8 cellular contexts compared by ENCODE assay signal in the genomic region with DNA sequence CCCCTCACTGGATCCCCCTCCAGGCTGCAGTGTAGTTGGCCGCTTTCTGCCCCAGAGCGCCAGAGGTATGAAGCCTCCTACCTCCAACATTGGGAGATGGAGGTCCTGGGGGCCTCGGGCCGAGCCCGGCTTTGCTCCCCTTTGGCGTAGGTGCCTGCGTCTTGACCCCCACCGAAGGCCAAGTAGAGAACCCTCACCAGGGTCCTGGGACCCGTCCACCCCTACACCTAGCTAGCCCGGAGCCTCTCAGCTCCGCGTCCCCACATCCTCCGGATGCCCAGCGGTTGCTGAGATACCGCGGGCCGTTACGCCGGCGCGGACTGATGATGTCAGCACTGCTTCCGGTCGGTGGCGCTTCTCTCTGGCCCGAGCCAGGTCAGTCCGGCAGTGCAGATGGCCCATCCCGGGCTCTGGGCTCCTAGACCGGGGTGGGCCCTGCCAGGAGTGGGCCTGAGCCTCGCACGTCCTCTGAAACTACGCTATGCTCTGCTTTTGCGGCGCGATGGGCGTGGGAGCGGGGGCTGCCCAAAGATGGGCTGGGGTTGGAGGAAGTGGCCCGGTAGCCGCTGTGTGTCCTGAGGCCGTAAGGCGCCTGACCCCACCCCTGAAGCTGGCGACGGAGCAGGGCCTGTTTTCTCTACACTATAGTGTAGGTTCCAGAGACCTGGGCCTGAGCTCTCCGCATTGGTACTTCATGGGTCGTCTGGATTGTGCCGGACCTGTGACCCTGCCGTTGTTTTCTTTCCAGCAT. TPM values are rescaled to one million over a fixed set of nuclear protein-coding genes. Genes with fewer than 3 reads are reported as not detected.
DNase-seq lines count a peak whose midpoint lies in the region; ATAC-seq and TF ChIP-seq lines count a peak whose summit lies in the region.

A gene (minus strand): TSS at position 297 of the 751 bp plus-strand sequence. CDS start 1,871 bp downstream, outside the sequence.
A gene with protein sequence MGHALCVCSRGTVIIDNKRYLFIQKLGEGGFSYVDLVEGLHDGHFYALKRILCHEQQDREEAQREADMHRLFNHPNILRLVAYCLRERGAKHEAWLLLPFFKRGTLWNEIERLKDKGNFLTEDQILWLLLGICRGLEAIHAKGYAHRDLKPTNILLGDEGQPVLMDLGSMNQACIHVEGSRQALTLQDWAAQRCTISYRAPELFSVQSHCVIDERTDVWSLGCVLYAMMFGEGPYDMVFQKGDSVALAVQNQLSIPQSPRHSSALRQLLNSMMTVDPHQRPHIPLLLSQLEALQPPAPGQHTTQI (plus strand): TSS at position 332 of the 751 bp plus-strand sequence. CDS start 521 bp downstream, outside the sequence.

- CTCF ChIA-PET in activated CD8-positive, alpha-beta T cell treated with anti-CD3 and anti-CD28 coated beads for 36 hours (lab: Charles Lee), result interaction anchor here (0.8 to 3.0 kb wide), 14 partner anchors 8 to 85 kb away, joined by 3 to 24 read pairs (median 4); a partner anchor contains a TSS

- H3K4me3 ChIP-seq in CD4-positive, CD25-positive, alpha-beta regulatory T cell (ENCODE audit: low read depth, low read length), result peak within 1 kb of the TSS; percentile 84

- no peaks in the 10 kb centered on the region for H3K9me3 Mint-ChIP-seq in CD4-positive, CD25-positive, alpha-beta regulatory T cell
- H3K9me3 Mint-ChIP-seq in activated CD8-positive, alpha-beta T cell treated with anti-CD3 and anti-CD28 coated beads for 36 hours, result no peaks in the 10 kb centered on the region

- peaks cover 23% of the 10 kb centered on the region for H3K36me3 Mint-ChIP-seq in CD4-positive, CD25-positive, alpha-beta regulatory T cell
- H3K36me3 Mint-ChIP-seq in activated CD8-positive, alpha-beta T cell treated with anti-CD3 and anti-CD28 coated beads for 36 hours (ENCODE audit: low read depth), result peaks cover 35% of the 10 kb centered on the region

- no peak for TF ChIP-seq CTCF in activated CD8-positive, alpha-beta T cell treated with anti-CD3 and anti-CD28 coated beads for 36 hours (IDR thresholded peaks at IDR 0.05)

- DNase-seq in CD4-positive, CD25-positive, alpha-beta regulatory T cell, result peak; percentile 78 to 93 (median 87)
- DNase-seq in NCI-H82 (lab: John Stamatoyannopoulos, UW) (peak; percentile 94), medulla oblongata (ENCODE audit: extremely low spot score) (peak; percentile 93)
- DNase-seq in activated CD8-positive, alpha-beta T cell treated with anti-CD3 and anti-CD28 coated beads for 36 hours, result peak; percentile 93
- peak; percentile 82 for DNase-seq in effector CD4-positive, alpha-beta T cell
- peak; percentile 75 to 88 (median 76) for DNase-seq in stimulated activated CD4-positive, alpha-beta T cell treated with anti-CD3 and anti-CD28 coated beads, TNF-alpha, amount 100 ng/mL, for 4 hours (ENCODE audit: low read depth in 3 of 3)

- H3K4me1 Mint-ChIP-seq in CD4-positive, CD25-positive, alpha-beta regulatory T cell, result peaks cover 26 to 61% (median 41%) of the 10 kb centered on the region in 4 donors
- H3K4me1 Mint-ChIP-seq in activated CD8-positive, alpha-beta T cell treated with anti-CD3 and anti-CD28 coated beads for 36 hours (ENCODE audit: low read depth), result peaks cover 61% of the 10 kb centered on the region

- ATAC-seq in CD4-positive, CD25-positive, alpha-beta regulatory T cell (ENCODE audit: low read depth in 2 of 2), result peak; percentile 77
- ATAC-seq in GM19328 (IDR thresholded peaks at IDR 0.05; ENCODE audit: unreplicated experiment) (peak; percentile 76), HG03460 (IDR thresholded peaks at IDR 0.05; ENCODE audit: unreplicated experiment) (peak; percentile 47)
- peak; percentile 58 for ATAC-seq in activated CD8-positive, alpha-beta T cell treated with anti-CD3 and anti-CD28 coated beads for 36 hours

- intact Hi-C loops in activated CD8-positive, alpha-beta T cell treated with anti-CD3 and anti-CD28 coated beads for 36 hours (cut with micrococcal nuclease), result loop anchor here (5.0 kb wide), 1 partner anchor 52 kb away; no protein-coding TSS in a partner anchor

- H3K27ac Mint-ChIP-seq in CD4-positive, CD25-positive, alpha-beta regulatory T cell, result peak within 1 kb of the TSS; percentile 96 to 98 (median 96)
- peak within 1 kb of the TSS; percentile 99 for H3K27ac Mint-ChIP-seq in activated CD8-positive, alpha-beta T cell treated with anti-CD3 and anti-CD28 coated beads for 36 hours

- H3K27me3 Mint-ChIP-seq in CD4-positive, CD25-positive, alpha-beta regulatory T cell, result no peaks in the 10 kb centered on the region
- H3K27me3 Mint-ChIP-seq in activated CD8-positive, alpha-beta T cell treated with anti-CD3 and anti-CD28 coated beads for 36 hours, result no peaks in the 10 kb centered on the region

- H3K27ac ChIP-seq in CD4-positive, CD25-positive, alpha-beta regulatory T cell (ENCODE audit: insufficient read depth, low read length, poor library complexity, severe bottlenecking), result peak within 1 kb of the TSS; percentile 94

- peaks cover 14% of the 10 kb centered on the region for H3K36me3 ChIP-seq in CD4-positive, CD25-positive, alpha-beta regulatory T cell (ENCODE audit: control insufficient read depth, insufficient read depth, low read length)

- peak within 1 kb of the TSS; percentile 96 to 100 (median 98) for H3K4me3 Mint-ChIP-seq in CD4-positive, CD25-positive, alpha-beta regulatory T cell
- H3K4me3 Mint-ChIP-seq in activated CD8-positive, alpha-beta T cell treated with anti-CD3 and anti-CD28 coated beads for 36 hours, result peak within 1 kb of the TSS; percentile 98

- POLR2A ChIA-PET in activated CD8-positive, alpha-beta T cell treated with anti-CD3 and anti-CD28 coated beads for 36 hours (lab: Charles Lee), result interaction anchor here (0.7 to 19.2 kb wide), 16 partner anchors 8 to 133 kb away, joined by 3 to 239 read pairs (median 6); a partner anchor contains a TSS

- H3K27me3 ChIP-seq in CD4-positive, CD25-positive, alpha-beta regulatory T cell (ENCODE audit: control insufficient read depth, insufficient read depth, low read length), result no peaks in the 10 kb centered on the region

- H3K9me3 ChIP-seq in CD4-positive, CD25-positive, alpha-beta regulatory T cell (ENCODE audit: control insufficient read depth in 2 of 2, low read length in 2 of 2), result no peaks in the 10 kb centered on the region

- H3K4me1 ChIP-seq in CD4-positive, CD25-positive, alpha-beta regulatory T cell (ENCODE audit: control insufficient read depth, insufficient read depth, low read length, poor library complexity, severe bottlenecking), result peaks cover 60% of the 10 kb centered on the region

RNA-seq across cellular contexts. Expression of the first gene that starts in this region (rescaled TPM):
- 0.86 TPM for total RNA-seq in CD4-positive, CD25-positive, alpha-beta regulatory T cell
- polyA plus RNA-seq in CD4-positive, CD25-positive, alpha-beta regulatory T cell, result 1 to 10 TPM in 1 of 4 donors, under 1 TPM in 2, not detected in 1; 0.78 to 1.1 (median 0.90) TPM
- 1 to 10 TPM; 1.2 to 2.8 TPM for total RNA-seq in activated CD8-positive, alpha-beta T cell treated with anti-CD3 and anti-CD28 coated beads for 36 hours

RNA-seq across cellular contexts. Expression of the second gene that starts in this region (rescaled TPM):
- total RNA-seq in CD4-positive, CD25-positive, alpha-beta regulatory T cell, result 21.9 TPM
- 10 to 100 TPM; 14.8 to 26.1 (median 19.1) TPM for polyA plus RNA-seq in CD4-positive, CD25-positive, alpha-beta regulatory T cell
- total RNA-seq in activated CD8-positive, alpha-beta T cell treated with anti-CD3 and anti-CD28 coated beads for 36 hours, result 10 to 100 TPM; 34.4 to 35.4 TPM

Comparison
In these comparisons a context has a peak if more than half of its experiments do, and no peak if none do; other contexts are left out.
1. Peak in every context shown above with its lines: DNase-seq, ATAC-seq, H3K4me3 ChIP-seq and H3K27ac ChIP-seq.